ENCODE assay signal across 1 cellular context in genomic region chr11:102120006-102120405, GRCh38.
TF ChIP-seq lines count a peak whose summit lies in the region.

No MANE protein-coding gene starts in this region.

TF ChIP-seq in GM23338, 12 proteins besides CTCF, POLR2A, EP300 and RAD21 (continued from another document):
- TF ChIP-seq NANOG (IDR thresholded peaks at IDR 0.05; ENCODE audit: borderline replicate concordance) (no peak), POLR2AphosphoS5 (IDR thresholded peaks at IDR 0.05; ENCODE audit: low read depth) (no peak), JUNB (IDR thresholded peaks at IDR 0.05; ENCODE audit: unreplicated experiment) (no peak), CREB1 (CRISPR knock-in tag; IDR thresholded peaks at IDR 0.05; ENCODE audit: low read depth) (no peak), ZNF462 (CRISPR knock-in tag; IDR thresholded peaks at IDR 0.05) (no peak), EZH2 (IDR thresholded peaks at IDR 0.05; ENCODE audit: low read depth, unreplicated experiment) (no peak), EZH2phosphoT487 (IDR thresholded peaks at IDR 0.05; ENCODE audit: unreplicated experiment) (no peak), ZNF331 (CRISPR knock-in tag; IDR thresholded peaks at IDR 0.05; ENCODE audit: low read depth) (no peak), STAT1 (IDR thresholded peaks at IDR 0.05; ENCODE audit: unreplicated experiment) (no peak)
- TF ChIP-seq, protein P1, sequence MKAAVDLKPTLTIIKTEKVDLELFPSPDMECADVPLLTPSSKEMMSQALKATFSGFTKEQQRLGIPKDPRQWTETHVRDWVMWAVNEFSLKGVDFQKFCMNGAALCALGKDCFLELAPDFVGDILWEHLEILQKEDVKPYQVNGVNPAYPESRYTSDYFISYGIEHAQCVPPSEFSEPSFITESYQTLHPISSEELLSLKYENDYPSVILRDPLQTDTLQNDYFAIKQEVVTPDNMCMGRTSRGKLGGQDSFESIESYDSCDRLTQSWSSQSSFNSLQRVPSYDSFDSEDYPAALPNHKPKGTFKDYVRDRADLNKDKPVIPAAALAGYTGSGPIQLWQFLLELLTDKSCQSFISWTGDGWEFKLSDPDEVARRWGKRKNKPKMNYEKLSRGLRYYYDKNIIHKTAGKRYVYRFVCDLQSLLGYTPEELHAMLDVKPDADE (IDR thresholded peaks at IDR 0.05), result no peak
